14 cellular contexts compared by ENCODE assay signal in genomic region chr9:88580961-88581360, GRCh38. TPM values are rescaled to one million over a fixed set of nuclear protein-coding genes. Genes with fewer than 3 reads are reported as not detected.
A peak's percentile ranks its signal among the peaks of the same experiment; 100 is the strongest.
DNase-seq lines count a peak whose midpoint lies in the region; ATAC-seq and TF ChIP-seq lines count a peak whose summit lies in the region.
"Had no signal": no experiment of that assay in that cellular context is flagged by ENCODE, and none has a peak within 500 bp of the region (broad histone marks: within the 10 kb centered on the region; RNA-seq: fewer than 3 reads in every experiment).

No MANE protein-coding gene starts in this region.

- no peak overlapping the region for H3K4me3 Mint-ChIP-seq in osteocyte (ENCODE audit: unreplicated experiment)
- no peak overlapping the region for H3K4me3 Mint-ChIP-seq in activated CD8-positive, alpha-beta T cell treated with anti-CD3 and anti-CD28 coated beads for 36 hours
- H3K4me3 Mint-ChIP-seq: B cell; CD4-positive, alpha-beta T cell; H9 had no signal

- peaks cover 4% of the 10 kb centered on the region for H3K9me3 Mint-ChIP-seq in osteocyte (ENCODE audit: unreplicated experiment)
- H3K9me3 Mint-ChIP-seq in activated CD8-positive, alpha-beta T cell treated with anti-CD3 and anti-CD28 coated beads for 36 hours = no peaks in the 10 kb centered on the region
- H3K9me3 Mint-ChIP-seq: CD4-positive, alpha-beta T cell; H9 had no signal

- POLR2A ChIA-PET in RWPE1 (lab: Yijun Ruan, JAX; ENCODE audit: low non-redundant PET) = no interaction called here
- POLR2A ChIA-PET in activated CD8-positive, alpha-beta T cell treated with anti-CD3 and anti-CD28 coated beads for 36 hours (lab: Charles Lee) = no interaction called here

- intact Hi-C loops in activated CD8-positive, alpha-beta T cell treated with anti-CD3 and anti-CD28 coated beads for 36 hours (cut with micrococcal nuclease) = no loop called here

- CTCF ChIA-PET in RWPE1 (lab: Yijun Ruan, JAX) = no interaction called here
- CTCF ChIA-PET in activated CD8-positive, alpha-beta T cell treated with anti-CD3 and anti-CD28 coated beads for 36 hours (lab: Charles Lee) = interaction anchor here (1.2 kb wide), 1 partner anchor 408 kb away, joined by 5 read pairs; no protein-coding TSS in a partner anchor

- H3K27ac ChIP-seq in RWPE1 (no peak overlapping the region), coronary artery (no peak overlapping the region)

- H3K36me3 Mint-ChIP-seq in osteocyte (ENCODE audit: unreplicated experiment) = peaks cover under 1% of the 10 kb centered on the region
- no peaks in the 10 kb centered on the region for H3K36me3 Mint-ChIP-seq in activated CD8-positive, alpha-beta T cell treated with anti-CD3 and anti-CD28 coated beads for 36 hours (ENCODE audit: low read depth)

- H3K4me1 Mint-ChIP-seq in osteocyte (ENCODE audit: unreplicated experiment) = peaks cover 25% of the 10 kb centered on the region
- H3K4me1 Mint-ChIP-seq in activated CD8-positive, alpha-beta T cell treated with anti-CD3 and anti-CD28 coated beads for 36 hours (ENCODE audit: low read depth) = peaks cover 8% of the 10 kb centered on the region

- no peak overlapping the region for H3K4me3 ChIP-seq in coronary artery

- no peaks in the 10 kb centered on the region for H3K27me3 Mint-ChIP-seq in osteocyte (ENCODE audit: unreplicated experiment)
- H3K27me3 Mint-ChIP-seq in activated CD8-positive, alpha-beta T cell treated with anti-CD3 and anti-CD28 coated beads for 36 hours = peaks cover 12% of the 10 kb centered on the region
- H3K27me3 Mint-ChIP-seq: CD4-positive, alpha-beta T cell had no signal

- ATAC-seq in HG03469 (IDR thresholded peaks at IDR 0.05; ENCODE audit: unreplicated experiment) = no peak
- ATAC-seq in activated CD8-positive, alpha-beta T cell treated with anti-CD3 and anti-CD28 coated beads for 36 hours = no peak
- ATAC-seq in HG02885 (IDR thresholded peaks at IDR 0.05; ENCODE audit: poor library complexity, unreplicated experiment) = no peak

- TF ChIP-seq CTCF in RWPE1 (conservative IDR thresholded peaks at IDR 0.05; ENCODE audit: low read depth) = no peak
- TF ChIP-seq CTCF in coronary artery (IDR thresholded peaks at IDR 0.05) = no peak
- no peak for TF ChIP-seq CTCF in osteocyte (IDR thresholded peaks at IDR 0.05)
- TF ChIP-seq CTCF in activated CD8-positive, alpha-beta T cell treated with anti-CD3 and anti-CD28 coated beads for 36 hours (IDR thresholded peaks at IDR 0.05) = no peak

- DNase-seq in HPDE6-E6E7 (ENCODE audit: extremely low spot score) = peak; percentile 22
- DNase-seq in RWPE1 (ENCODE audit: low spot score) = peak; percentile 44
- peak; percentile 47 for DNase-seq in coronary artery (ENCODE audit: low spot score)
- peak; percentile 36 for DNase-seq in osteocyte (ENCODE audit: extremely low spot score, unreplicated experiment)
- no peak for DNase-seq in activated CD8-positive, alpha-beta T cell treated with anti-CD3 and anti-CD28 coated beads for 36 hours
- DNase-seq: C1 segment of cervical spinal cord; Calu3; CD4-positive, alpha-beta T cell; DMS 273 treated with DMSO at 0.1 percent for 48 hours; GOT3; H9 had no signal

- no peak overlapping the region for H3K27ac Mint-ChIP-seq in osteocyte (ENCODE audit: unreplicated experiment)
- no peak overlapping the region for H3K27ac Mint-ChIP-seq in activated CD8-positive, alpha-beta T cell treated with anti-CD3 and anti-CD28 coated beads for 36 hours
- H3K27ac Mint-ChIP-seq: B cell; CD4-positive, alpha-beta T cell had no signal

RNA-seq across cellular contexts. Expression of gene NXNL2, which starts 46.0 kb away (rescaled TPM):
- total RNA-seq in osteocyte = 0.32 TPM in 1 of 2 replicates, not detected in the other
- total RNA-seq in activated CD8-positive, alpha-beta T cell treated with anti-CD3 and anti-CD28 coated beads for 36 hours = not detected
- total RNA-seq: B cell; CD4-positive, alpha-beta T cell had no signal
